Comparison of ENCODE assay signal across 23 cellular contexts in the genomic region with DNA sequence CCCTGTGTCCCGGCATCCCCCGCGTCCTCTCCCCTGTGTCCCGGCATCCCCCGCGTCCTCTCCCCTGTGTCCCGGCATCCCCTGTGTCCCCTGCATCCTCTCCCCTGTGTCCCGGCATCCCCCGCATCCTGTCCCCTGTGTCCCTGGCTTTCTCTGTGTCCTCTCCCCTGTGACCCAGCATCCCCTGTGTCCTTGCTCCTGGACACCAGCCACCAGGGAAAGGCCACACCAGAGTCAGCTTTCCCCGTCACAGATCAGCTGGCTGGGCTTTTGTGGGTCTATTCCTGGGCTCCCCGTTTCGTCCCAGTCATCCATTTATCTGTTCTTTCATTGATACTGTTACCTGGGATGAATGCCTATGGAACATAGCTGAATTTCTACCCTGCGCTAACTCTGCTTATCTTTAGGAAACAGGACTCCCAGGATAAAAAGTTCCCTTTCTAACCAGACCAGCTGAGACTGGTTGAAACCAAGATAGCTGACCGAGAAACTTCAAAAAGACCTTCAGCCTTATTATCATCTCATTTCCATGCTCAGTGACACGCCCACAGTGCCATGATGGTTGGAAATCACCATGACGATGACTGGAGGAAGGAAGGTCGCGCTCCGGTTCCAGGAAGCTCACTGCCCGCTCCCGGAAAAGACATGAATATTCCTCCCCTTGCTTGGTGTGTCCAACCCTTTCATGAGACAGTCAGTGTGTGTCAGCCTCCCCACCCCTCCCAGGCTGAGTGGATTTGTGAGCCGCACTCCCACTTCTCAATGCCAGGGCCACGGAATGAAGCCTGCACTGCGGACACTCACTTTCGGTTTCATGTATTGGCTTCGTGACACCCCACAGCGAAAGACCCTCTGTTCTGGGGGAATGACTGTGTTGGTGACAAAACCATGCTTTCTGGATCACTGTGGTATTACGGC.
A peak's percentile ranks its signal among the peaks of the same experiment; 100 is the strongest.
DNase-seq lines count a peak whose midpoint lies in the region; ATAC-seq and TF ChIP-seq lines count a peak whose summit lies in the region.
"Had no signal": no experiment of that assay in that cellular context is flagged by ENCODE, and none has a peak within 500 bp of the region (broad histone marks: within the 10 kb centered on the region; RNA-seq: fewer than 3 reads in every experiment).

No MANE protein-coding gene starts in this region.

- no peaks in the 10 kb centered on the region for H3K36me3 Mint-ChIP-seq in activated CD8-positive, alpha-beta T cell treated with anti-CD3 and anti-CD28 coated beads for 36 hours (ENCODE audit: low read depth)
- H3K36me3 Mint-ChIP-seq in type B pancreatic cell = no peaks in the 10 kb centered on the region
- H3K36me3 Mint-ChIP-seq: naive B cell had no signal

- POLR2A ChIA-PET in activated CD8-positive, alpha-beta T cell treated with anti-CD3 and anti-CD28 coated beads for 36 hours (lab: Charles Lee) = no interaction called here

- H3K56ac ChIP-seq in mesendoderm (ENCODE audit: low read length) = no peak overlapping the region

- no peaks in the 10 kb centered on the region for H3K79me1 ChIP-seq in mesendoderm (ENCODE audit: low read length)

- no peak overlapping the region for H3K27ac Mint-ChIP-seq in activated CD8-positive, alpha-beta T cell treated with anti-CD3 and anti-CD28 coated beads for 36 hours
- H3K27ac Mint-ChIP-seq in type B pancreatic cell = no peak overlapping the region
- H3K27ac Mint-ChIP-seq: activated naive CD4-positive, alpha-beta T cell treated with anti-CD3 and anti-CD28 coated beads for 36 hours; naive B cell had no signal

- no CpG with 5 or more reads among the region's 28 CpGs for WGBS in mesendoderm (ENCODE audit: extremely low coverage, insufficient coverage, low lambda C conversion rate)

- no peak overlapping the region for H3K4me3 Mint-ChIP-seq in activated CD8-positive, alpha-beta T cell treated with anti-CD3 and anti-CD28 coated beads for 36 hours
- no peak overlapping the region for H3K4me3 Mint-ChIP-seq in type B pancreatic cell
- H3K4me3 Mint-ChIP-seq: activated naive CD4-positive, alpha-beta T cell treated with anti-CD3 and anti-CD28 coated beads for 36 hours had no signal

- H3K18ac ChIP-seq in mesendoderm (ENCODE audit: low read length) = no peak overlapping the region

- no peak overlapping the region for H3K4me3 ChIP-seq in mesendoderm (ENCODE audit: low read length)
- H3K4me3 ChIP-seq: colonic mucosa had no signal

- no peaks in the 10 kb centered on the region for H3K4me1 Mint-ChIP-seq in activated CD8-positive, alpha-beta T cell treated with anti-CD3 and anti-CD28 coated beads for 36 hours (ENCODE audit: low read depth)
- H3K4me1 Mint-ChIP-seq in type B pancreatic cell (ENCODE audit: unreplicated experiment) = no peaks in the 10 kb centered on the region

- no peak for TF ChIP-seq CTCF in activated CD8-positive, alpha-beta T cell treated with anti-CD3 and anti-CD28 coated beads for 36 hours (IDR thresholded peaks at IDR 0.05)
- TF ChIP-seq CTCF in type B pancreatic cell (conservative IDR thresholded peaks at IDR 0.05) = no peak

- H3K9me3 Mint-ChIP-seq in activated CD8-positive, alpha-beta T cell treated with anti-CD3 and anti-CD28 coated beads for 36 hours = no peaks in the 10 kb centered on the region
- no peaks in the 10 kb centered on the region for H3K9me3 Mint-ChIP-seq in type B pancreatic cell

- H3K27me3 ChIP-seq in mesendoderm (ENCODE audit: insufficient read depth, low read length, poor library complexity) = no peaks in the 10 kb centered on the region
- H3K27me3 ChIP-seq: colonic mucosa had no signal

- no peak overlapping the region for H3K4ac ChIP-seq in mesendoderm (ENCODE audit: low read depth, low read length)

- no peak overlapping the region for H3K27ac ChIP-seq in mesendoderm (ENCODE audit: low read depth, low read length)
- H3K27ac ChIP-seq: 22Rv1, colonic mucosa, parathyroid adenoma had no signal

- H4K5ac ChIP-seq in mesendoderm (ENCODE audit: low read length) = no peak overlapping the region

- no peak overlapping the region for H3K4me2 ChIP-seq in mesendoderm (ENCODE audit: low read length)

- no peak overlapping the region for H2BK5ac ChIP-seq in mesendoderm (ENCODE audit: low read length)

- CTCF ChIA-PET in activated CD8-positive, alpha-beta T cell treated with anti-CD3 and anti-CD28 coated beads for 36 hours (lab: Charles Lee) = no interaction called here

- no peak overlapping the region for H2AK5ac ChIP-seq in mesendoderm (ENCODE audit: low read length)

- peaks cover 21% of the 10 kb centered on the region for H3K27me3 Mint-ChIP-seq in activated CD8-positive, alpha-beta T cell treated with anti-CD3 and anti-CD28 coated beads for 36 hours
- H3K27me3 Mint-ChIP-seq in type B pancreatic cell = peaks cover 46% of the 10 kb centered on the region

- H3K23ac ChIP-seq in mesendoderm (ENCODE audit: low read length) = no peak overlapping the region

- in situ Hi-C loops in G401 (cut with HindIII; ENCODE audit: low sequenced_read_pairs) = no loop called here

- H2BK15ac ChIP-seq in mesendoderm (replicated peaks; ENCODE audit: low read depth) = no peak overlapping the region

- no peaks in the 10 kb centered on the region for H3K79me2 ChIP-seq in mesendoderm (ENCODE audit: control insufficient read depth, insufficient read depth, low read length)
- H3K79me2 ChIP-seq: parathyroid adenoma had no signal

- DNase-seq in NCI-H526 (lab: John Stamatoyannopoulos, UW) (peak; percentile 61 to 62), NCI-H526 treated with DMSO at 0.1 percent for 48 hours (lab: John Stamatoyannopoulos, UW) (no peak), mesendoderm (peak; percentile 4), type B pancreatic cell (ENCODE audit: extremely low spot score, unreplicated experiment) (peak; percentile 58), G401 (ENCODE audit: low spot score) (no peak), NCI-H1092 treated with DMSO at 0.1 percent for 48 hours (lab: John Stamatoyannopoulos, UW) (no peak)
- DNase-seq in activated CD8-positive, alpha-beta T cell treated with anti-CD3 and anti-CD28 coated beads for 36 hours = peak; percentile 15
- DNase-seq: activated CD4-positive, CD25-positive, alpha-beta regulatory T cell treated with anti-CD3 and anti-CD28 coated beads, Interleukin-2, amount 50 U/mL, for 72 hours; activated CD8-positive, alpha-beta memory T cell treated with anti-CD3 and anti-CD28 coated beads for 24 hours; activated naive CD4-positive, alpha-beta T cell treated with anti-CD3 and anti-CD28 coated beads for 36 hours; activated T-cell treated with anti-CD3 and anti-CD28 coated beads, Interleukin-2, amount 50 U/mL, for 48 hours; AML-193; amniotic stem cell; colonic mucosa; mammary epithelial cell; naive B cell; NCI-H1105 treated with DMSO at 0.1 percent for 48 hours; NCI-H2081 treated with DMSO at 0.1 percent for 48 hours; right cardiac atrium; T-helper 9 cell had no signal

- no peak overlapping the region for H3K9ac ChIP-seq in mesendoderm (ENCODE audit: low read length)
- H3K9ac ChIP-seq: parathyroid adenoma had no signal

- no peak overlapping the region for H2BK120ac ChIP-seq in mesendoderm (ENCODE audit: low read depth, low read length)

- intact Hi-C loops in activated CD8-positive, alpha-beta T cell treated with anti-CD3 and anti-CD28 coated beads for 36 hours (cut with micrococcal nuclease) = no loop called here

- H3K4me1 ChIP-seq in mesendoderm (ENCODE audit: control insufficient read depth, low read depth, low read length) = no peaks in the 10 kb centered on the region
- H3K4me1 ChIP-seq: colonic mucosa, parathyroid adenoma had no signal

- peak; percentile 20 for ATAC-seq in activated CD8-positive, alpha-beta T cell treated with anti-CD3 and anti-CD28 coated beads for 36 hours
- ATAC-seq in GM21619 (IDR thresholded peaks at IDR 0.05; ENCODE audit: unreplicated experiment) = no peak
- ATAC-seq: right cardiac atrium had no signal

- no peaks in the 10 kb centered on the region for H3K36me3 ChIP-seq in mesendoderm (ENCODE audit: control insufficient read depth, insufficient read depth, low read length)
- H3K36me3 ChIP-seq: colonic mucosa had no signal

- H4K8ac ChIP-seq in mesendoderm (ENCODE audit: low read depth, low read length) = no peak overlapping the region

Comparison
In these comparisons a context has a peak if more than half of its experiments do, and no peak if none do; other contexts are left out.
1. DNase-seq: peak in NCI-H526 (2 of 2), activated CD8-positive, alpha-beta T cell treated with anti-CD3 and anti-CD28 coated beads for 36 hours (single experiment), mesendoderm (single experiment) and type B pancreatic cell (single experiment); none in NCI-H526 treated with DMSO at 0.1 percent for 48 hours (single experiment), G401 (single experiment) and NCI-H1092 treated with DMSO at 0.1 percent for 48 hours (single experiment).